1 cellular context compared by ENCODE assay signal in the genomic region with DNA sequence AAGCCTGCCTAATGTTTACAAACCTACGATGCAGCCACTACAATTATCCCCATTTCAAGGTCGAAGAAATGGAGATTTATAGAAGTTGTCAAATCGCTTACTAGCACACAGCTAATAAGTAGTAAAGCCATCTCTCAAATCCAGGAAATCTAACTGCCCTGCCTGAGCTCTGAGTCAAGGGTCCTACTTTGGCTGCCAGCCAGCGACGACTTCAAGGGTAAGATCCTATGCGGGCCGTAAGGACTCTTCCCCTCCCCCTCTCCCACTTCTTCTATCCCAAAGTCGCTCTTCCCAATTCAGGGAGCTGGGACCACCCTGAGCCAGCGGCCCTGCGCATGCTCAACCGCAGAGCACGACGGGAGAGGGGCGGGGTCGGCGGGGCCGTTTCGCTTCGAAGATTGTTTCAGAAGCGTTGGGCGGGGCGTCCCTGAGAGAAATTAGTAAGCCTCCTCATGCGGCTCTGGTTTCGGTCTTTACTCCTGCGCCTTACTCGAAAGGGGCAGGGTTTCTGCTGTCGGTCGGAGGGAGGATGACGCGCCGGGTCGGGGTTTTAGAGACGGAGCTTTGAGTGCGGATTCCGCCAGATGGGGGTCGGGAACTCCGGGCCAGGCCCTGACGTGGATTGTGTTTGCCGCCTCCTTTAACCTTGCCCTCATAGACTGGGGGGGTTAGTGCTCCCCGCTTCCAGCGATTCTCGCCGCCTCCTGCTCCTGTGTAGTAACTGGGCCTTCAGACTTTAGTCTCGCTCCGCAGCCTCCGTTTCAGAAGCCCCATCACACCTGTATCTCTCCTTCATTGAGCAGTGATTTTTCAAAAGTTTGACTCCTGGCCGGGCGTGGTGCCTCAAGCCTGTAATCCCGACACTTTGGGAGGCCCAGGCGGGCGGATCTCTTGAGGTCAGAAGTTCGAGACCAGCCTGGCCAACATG.
TF ChIP-seq lines count a peak whose summit lies in the region.

A gene (plus strand): TSS at position 383 of the 928 bp plus-strand sequence. CDS start 14,603 bp downstream, outside the sequence.

TF ChIP-seq in HepG2, 621 proteins besides CTCF, POLR2A, EP300 and RAD21 (continued from another document and continues in another):
- TF ChIP-seq, protein P1, sequence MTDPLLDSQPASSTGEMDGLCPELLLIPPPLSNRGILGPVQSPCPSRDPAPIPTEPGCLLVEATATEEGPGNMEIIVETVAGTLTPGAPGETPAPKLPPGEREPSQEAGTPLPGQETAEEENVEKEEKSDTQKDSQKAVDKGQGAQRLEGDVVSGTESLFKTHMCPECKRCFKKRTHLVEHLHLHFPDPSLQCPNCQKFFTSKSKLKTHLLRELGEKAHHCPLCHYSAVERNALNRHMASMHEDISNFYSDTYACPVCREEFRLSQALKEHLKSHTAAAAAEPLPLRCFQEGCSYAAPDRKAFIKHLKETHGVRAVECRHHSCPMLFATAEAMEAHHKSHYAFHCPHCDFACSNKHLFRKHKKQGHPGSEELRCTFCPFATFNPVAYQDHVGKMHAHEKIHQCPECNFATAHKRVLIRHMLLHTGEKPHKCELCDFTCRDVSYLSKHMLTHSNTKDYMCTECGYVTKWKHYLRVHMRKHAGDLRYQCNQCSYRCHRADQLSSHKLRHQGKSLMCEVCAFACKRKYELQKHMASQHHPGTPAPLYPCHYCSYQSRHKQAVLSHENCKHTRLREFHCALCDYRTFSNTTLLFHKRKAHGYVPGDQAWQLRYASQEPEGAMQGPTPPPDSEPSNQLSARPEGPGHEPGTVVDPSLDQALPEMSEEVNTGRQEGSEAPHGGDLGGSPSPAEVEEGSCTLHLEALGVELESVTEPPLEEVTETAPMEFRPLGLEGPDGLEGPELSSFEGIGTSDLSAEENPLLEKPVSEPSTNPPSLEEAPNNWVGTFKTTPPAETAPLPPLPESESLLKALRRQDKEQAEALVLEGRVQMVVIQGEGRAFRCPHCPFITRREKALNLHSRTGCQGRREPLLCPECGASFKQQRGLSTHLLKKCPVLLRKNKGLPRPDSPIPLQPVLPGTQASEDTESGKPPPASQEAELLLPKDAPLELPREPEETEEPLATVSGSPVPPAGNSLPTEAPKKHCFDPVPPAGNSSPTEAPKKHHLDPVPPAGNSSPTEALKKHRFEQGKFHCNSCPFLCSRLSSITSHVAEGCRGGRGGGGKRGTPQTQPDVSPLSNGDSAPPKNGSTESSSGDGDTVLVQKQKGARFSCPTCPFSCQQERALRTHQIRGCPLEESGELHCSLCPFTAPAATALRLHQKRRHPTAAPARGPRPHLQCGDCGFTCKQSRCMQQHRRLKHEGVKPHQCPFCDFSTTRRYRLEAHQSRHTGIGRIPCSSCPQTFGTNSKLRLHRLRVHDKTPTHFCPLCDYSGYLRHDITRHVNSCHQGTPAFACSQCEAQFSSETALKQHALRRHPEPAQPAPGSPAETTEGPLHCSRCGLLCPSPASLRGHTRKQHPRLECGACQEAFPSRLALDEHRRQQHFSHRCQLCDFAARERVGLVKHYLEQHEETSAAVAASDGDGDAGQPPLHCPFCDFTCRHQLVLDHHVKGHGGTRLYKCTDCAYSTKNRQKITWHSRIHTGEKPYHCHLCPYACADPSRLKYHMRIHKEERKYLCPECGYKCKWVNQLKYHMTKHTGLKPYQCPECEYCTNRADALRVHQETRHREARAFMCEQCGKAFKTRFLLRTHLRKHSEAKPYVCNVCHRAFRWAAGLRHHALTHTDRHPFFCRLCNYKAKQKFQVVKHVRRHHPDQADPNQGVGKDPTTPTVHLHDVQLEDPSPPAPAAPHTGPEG (CRISPR knock-in tag; IDR thresholded peaks at IDR 0.05), result no peak
- TF ChIP-seq FOSL1 (CRISPR knock-in tag; IDR thresholded peaks at IDR 0.05; ENCODE audit: borderline replicate concordance) (no peak), SIN3A (IDR thresholded peaks at IDR 0.05; ENCODE audit: borderline replicate concordance, low read depth, low read length) (no peak), ARNT2 (CRISPR knock-in tag; IDR thresholded peaks at IDR 0.05; ENCODE audit: low read depth) (peak; percentile 36), TP53 (CRISPR knock-in tag; conservative IDR thresholded peaks at IDR 0.05) (no peak), HOXD1 (CRISPR knock-in tag; IDR thresholded peaks at IDR 0.05) (no peak), ZSCAN12 (CRISPR knock-in tag; IDR thresholded peaks at IDR 0.05) (no peak), ZNF121 (CRISPR knock-in tag; IDR thresholded peaks at IDR 0.05) (peak; percentile 91), NKX3-1 (CRISPR knock-in tag; IDR thresholded peaks at IDR 0.05) (no peak), PTBP1 (IDR thresholded peaks at IDR 0.05; ENCODE audit: low read depth, low read length, poor library complexity, severe bottlenecking) (no peak), ZMYM3 (CRISPR knock-in tag; IDR thresholded peaks at IDR 0.05) (peak; percentile 64; the same call in 1 of the 2 replicates), POLR2AphosphoS5 (IDR thresholded peaks at IDR 0.05; ENCODE audit: low read depth, low read length) (peak; percentile 88), ZNF260 (CRISPR knock-in tag; IDR thresholded peaks at IDR 0.05; ENCODE audit: borderline replicate concordance, low read depth) (no peak), RFXAP (CRISPR knock-in tag; IDR thresholded peaks at IDR 0.05; ENCODE audit: borderline replicate concordance) (no peak), ZNF879 (CRISPR knock-in tag; IDR thresholded peaks at IDR 0.05) (no peak), RELA (CRISPR knock-in tag; IDR thresholded peaks at IDR 0.05) (no peak), SOX6 (IDR thresholded peaks at IDR 0.05) (no peak), SOX6 (CRISPR knock-in tag; IDR thresholded peaks at IDR 0.05) (0 out of 2 replicates have a peak, but pooled peaks have one; percentile 22), FOXO1 (CRISPR knock-in tag; IDR thresholded peaks at IDR 0.05) (0 out of 2 replicates have a peak, but pooled peaks have one; percentile 23), NCOA2 (CRISPR knock-in tag; IDR thresholded peaks at IDR 0.05) (no peak), ZNF670 (CRISPR knock-in tag; IDR thresholded peaks at IDR 0.05; ENCODE audit: borderline replicate concordance) (no peak), ZNF558 (CRISPR knock-in tag; IDR thresholded peaks at IDR 0.05; ENCODE audit: borderline replicate concordance) (peak; percentile 73; the same call in 1 of the 2 replicates)
- TF ChIP-seq, protein P2, sequence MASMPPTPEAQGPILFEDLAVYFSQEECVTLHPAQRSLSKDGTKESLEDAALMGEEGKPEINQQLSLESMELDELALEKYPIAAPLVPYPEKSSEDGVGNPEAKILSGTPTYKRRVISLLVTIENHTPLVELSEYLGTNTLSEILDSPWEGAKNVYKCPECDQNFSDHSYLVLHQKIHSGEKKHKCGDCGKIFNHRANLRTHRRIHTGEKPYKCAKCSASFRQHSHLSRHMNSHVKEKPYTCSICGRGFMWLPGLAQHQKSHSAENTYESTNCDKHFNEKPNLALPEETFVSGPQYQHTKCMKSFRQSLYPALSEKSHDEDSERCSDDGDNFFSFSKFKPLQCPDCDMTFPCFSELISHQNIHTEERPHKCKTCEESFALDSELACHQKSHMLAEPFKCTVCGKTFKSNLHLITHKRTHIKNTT (CRISPR knock-in tag; IDR thresholded peaks at IDR 0.05), result no peak
- TF ChIP-seq, protein P3, sequence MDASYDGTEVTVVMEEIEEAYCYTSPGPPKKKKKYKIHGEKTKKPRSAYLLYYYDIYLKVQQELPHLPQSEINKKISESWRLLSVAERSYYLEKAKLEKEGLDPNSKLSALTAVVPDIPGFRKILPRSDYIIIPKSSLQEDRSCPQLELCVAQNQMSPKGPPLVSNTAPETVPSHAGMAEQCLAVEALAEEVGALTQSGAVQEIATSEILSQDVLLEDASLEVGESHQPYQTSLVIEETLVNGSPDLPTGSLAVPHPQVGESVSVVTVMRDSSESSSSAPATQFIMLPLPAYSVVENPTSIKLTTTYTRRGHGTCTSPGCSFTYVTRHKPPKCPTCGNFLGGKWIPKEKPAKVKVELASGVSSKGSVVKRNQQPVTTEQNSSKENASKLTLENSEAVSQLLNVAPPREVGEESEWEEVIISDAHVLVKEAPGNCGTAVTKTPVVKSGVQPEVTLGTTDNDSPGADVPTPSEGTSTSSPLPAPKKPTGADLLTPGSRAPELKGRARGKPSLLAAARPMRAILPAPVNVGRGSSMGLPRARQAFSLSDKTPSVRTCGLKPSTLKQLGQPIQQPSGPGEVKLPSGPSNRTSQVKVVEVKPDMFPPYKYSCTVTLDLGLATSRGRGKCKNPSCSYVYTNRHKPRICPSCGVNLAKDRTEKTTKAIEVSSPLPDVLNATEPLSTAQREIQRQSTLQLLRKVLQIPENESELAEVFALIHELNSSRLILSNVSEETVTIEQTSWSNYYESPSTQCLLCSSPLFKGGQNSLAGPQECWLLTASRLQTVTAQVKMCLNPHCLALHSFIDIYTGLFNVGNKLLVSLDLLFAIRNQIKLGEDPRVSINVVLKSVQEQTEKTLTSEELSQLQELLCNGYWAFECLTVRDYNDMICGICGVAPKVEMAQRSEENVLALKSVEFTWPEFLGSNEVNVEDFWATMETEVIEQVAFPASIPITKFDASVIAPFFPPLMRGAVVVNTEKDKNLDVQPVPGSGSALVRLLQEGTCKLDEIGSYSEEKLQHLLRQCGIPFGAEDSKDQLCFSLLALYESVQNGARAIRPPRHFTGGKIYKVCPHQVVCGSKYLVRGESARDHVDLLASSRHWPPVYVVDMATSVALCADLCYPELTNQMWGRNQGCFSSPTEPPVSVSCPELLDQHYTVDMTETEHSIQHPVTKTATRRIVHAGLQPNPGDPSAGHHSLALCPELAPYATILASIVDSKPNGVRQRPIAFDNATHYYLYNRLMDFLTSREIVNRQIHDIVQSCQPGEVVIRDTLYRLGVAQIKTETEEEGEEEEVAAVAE (CRISPR knock-in tag; IDR thresholded peaks at IDR 0.05; ENCODE audit: borderline replicate concordance), result no peak
- TF ChIP-seq, protein P4, sequence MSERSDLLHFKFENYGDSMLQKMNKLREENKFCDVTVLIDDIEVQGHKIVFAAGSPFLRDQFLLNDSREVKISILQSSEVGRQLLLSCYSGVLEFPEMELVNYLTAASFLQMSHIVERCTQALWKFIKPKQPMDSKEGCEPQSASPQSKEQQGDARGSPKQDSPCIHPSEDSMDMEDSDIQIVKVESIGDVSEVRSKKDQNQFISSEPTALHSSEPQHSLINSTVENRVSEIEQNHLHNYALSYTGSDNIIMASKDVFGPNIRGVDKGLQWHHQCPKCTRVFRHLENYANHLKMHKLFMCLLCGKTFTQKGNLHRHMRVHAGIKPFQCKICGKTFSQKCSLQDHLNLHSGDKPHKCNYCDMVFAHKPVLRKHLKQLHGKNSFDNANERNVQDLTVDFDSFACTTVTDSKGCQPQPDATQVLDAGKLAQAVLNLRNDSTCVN (CRISPR knock-in tag; IDR thresholded peaks at IDR 0.05; ENCODE audit: borderline replicate concordance), result 0 out of 2 replicates have a peak, but pooled peaks have one; percentile 15
- TF ChIP-seq, protein P5, sequence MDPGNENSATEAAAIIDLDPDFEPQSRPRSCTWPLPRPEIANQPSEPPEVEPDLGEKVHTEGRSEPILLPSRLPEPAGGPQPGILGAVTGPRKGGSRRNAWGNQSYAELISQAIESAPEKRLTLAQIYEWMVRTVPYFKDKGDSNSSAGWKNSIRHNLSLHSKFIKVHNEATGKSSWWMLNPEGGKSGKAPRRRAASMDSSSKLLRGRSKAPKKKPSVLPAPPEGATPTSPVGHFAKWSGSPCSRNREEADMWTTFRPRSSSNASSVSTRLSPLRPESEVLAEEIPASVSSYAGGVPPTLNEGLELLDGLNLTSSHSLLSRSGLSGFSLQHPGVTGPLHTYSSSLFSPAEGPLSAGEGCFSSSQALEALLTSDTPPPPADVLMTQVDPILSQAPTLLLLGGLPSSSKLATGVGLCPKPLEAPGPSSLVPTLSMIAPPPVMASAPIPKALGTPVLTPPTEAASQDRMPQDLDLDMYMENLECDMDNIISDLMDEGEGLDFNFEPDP (CRISPR knock-in tag; conservative IDR thresholded peaks at IDR 0.05), result no peak
- TF ChIP-seq, protein P6, sequence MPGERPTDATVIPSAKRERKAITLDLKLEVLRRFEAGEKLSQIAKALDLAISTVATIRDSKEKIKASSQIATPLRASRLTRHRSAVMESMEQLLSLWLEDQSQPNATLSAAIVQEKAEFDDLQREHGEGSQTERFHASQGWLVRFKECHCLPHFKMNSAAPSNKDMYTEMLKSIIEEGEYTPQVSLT (CRISPR knock-in tag; IDR thresholded peaks at IDR 0.05; ENCODE audit: borderline replicate concordance, low read depth), result no peak
- TF ChIP-seq, protein P7, sequence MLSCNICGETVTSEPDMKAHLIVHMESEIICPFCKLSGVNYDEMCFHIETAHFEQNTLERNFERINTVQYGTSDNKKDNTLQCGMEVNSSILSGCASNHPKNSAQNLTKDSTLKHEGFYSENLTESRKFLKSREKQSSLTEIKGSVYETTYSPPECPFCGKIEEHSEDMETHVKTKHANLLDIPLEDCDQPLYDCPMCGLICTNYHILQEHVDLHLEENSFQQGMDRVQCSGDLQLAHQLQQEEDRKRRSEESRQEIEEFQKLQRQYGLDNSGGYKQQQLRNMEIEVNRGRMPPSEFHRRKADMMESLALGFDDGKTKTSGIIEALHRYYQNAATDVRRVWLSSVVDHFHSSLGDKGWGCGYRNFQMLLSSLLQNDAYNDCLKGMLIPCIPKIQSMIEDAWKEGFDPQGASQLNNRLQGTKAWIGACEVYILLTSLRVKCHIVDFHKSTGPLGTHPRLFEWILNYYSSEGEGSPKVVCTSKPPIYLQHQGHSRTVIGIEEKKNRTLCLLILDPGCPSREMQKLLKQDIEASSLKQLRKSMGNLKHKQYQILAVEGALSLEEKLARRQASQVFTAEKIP (CRISPR knock-in tag; IDR thresholded peaks at IDR 0.05; ENCODE audit: borderline replicate concordance), result no peak
- TF ChIP-seq, protein P8, sequence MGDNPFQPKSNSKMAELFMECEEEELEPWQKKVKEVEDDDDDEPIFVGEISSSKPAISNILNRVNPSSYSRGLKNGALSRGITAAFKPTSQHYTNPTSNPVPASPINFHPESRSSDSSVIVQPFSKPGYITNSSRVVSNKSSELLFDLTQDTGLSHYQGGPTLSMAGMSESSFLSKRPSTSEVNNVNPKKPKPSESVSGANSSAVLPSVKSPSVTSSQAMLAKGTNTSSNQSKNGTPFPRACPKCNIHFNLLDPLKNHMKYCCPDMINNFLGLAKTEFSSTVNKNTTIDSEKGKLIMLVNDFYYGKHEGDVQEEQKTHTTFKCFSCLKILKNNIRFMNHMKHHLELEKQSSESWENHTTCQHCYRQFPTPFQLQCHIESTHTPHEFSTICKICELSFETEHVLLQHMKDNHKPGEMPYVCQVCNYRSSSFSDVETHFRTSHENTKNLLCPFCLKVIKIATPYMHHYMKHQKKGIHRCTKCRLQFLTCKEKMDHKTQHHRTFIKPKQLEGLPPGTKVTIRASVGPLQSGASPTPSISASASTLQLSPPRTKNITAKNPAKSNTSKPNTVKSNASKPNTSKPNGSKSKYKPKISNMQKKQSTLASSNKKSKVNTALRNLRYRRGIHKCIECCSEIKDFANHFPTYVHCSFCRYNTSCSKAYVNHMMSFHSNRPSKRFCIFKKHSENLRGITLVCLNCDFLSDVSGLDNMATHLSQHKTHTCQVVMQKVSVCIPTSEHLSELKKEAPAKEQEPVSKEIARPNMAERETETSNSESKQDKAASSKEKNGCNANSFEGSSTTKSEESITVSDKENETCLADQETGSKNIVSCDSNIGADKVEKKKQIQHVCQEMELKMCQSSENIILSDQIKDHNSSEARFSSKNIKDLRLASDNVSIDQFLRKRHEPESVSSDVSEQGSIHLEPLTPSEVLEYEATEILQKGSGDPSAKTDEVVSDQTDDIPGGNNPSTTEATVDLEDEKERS (CRISPR knock-in tag; IDR thresholded peaks at IDR 0.05), result no peak
